In the genomic region with DNA sequence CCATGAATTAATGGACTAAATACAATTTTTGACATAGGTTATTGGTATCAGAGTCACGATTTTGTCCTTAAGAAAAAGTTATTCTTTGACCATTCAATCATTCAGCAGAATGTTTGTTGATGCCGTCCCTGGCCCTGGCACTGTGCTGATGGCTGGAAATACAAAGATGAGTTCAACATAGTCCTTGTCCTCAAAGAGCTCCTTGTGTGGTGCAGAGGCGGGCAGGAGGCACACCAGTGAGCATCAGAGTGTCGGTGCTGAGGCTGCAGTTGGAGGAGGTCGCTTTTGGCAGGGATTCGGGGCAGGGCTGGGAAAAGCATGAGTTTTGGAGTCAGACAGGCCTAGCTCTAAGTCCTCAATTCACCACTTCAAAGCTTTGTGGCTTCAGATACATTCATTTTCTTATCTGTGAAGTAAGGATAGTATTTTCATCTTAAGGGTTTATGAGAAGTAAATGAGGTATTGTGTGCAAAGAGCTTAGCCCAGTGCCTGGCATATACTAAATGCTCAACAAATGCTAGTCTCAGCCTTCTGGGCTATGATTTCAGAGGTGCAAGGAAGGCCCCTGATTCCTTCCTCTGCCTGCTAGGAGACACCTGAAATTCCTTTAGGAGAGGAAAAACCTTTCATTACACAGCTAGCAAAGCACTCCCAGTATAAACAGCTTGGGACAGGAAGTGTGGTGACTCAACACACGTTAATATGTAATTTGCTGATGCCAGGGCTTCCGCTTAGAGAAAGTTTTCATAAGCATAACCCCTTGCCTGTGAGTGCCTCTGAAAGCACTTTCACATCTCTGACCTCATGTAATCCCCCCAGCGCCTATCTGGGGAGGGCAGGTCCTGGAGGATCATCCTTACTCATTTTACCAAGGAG, we compare ENCODE assay signal across 1 cellular context.
TF ChIP-seq lines count a peak whose summit lies in the region.

No MANE protein-coding gene starts in this region.

TF ChIP-seq in HepG2, 621 proteins besides CTCF, POLR2A, EP300 and RAD21 (continued from another document and continues in another):
- TF ChIP-seq GATA4 (IDR thresholded peaks at IDR 0.05; ENCODE audit: borderline replicate concordance, low read depth) = no peak
- no peak for TF ChIP-seq ZNF883 (CRISPR knock-in tag; IDR thresholded peaks at IDR 0.05; ENCODE audit: not compliant biosample characterization)
- no peak for TF ChIP-seq PCBP2 (optimal IDR thresholded peaks at IDR 0.05; ENCODE audit: low read depth, low read length, poor library complexity, severe bottlenecking)
- no peak for TF ChIP-seq WIZ (CRISPR knock-in tag; IDR thresholded peaks at IDR 0.05)
- TF ChIP-seq, protein P1, sequence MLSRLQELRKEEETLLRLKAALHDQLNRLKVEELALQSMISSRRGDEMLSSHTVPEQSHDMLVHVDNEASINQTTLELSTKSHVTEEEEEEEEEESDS (CRISPR knock-in tag; IDR thresholded peaks at IDR 0.05; ENCODE audit: borderline replicate concordance) = no peak
- TF ChIP-seq ZNF841 (CRISPR knock-in tag; IDR thresholded peaks at IDR 0.05; ENCODE audit: borderline replicate concordance) = no peak
- peak; percentile 29; the same call in 1 of the 2 replicates for TF ChIP-seq TBX2 (CRISPR knock-in tag; IDR thresholded peaks at IDR 0.05; ENCODE audit: borderline replicate concordance)
- TF ChIP-seq, protein P2, sequence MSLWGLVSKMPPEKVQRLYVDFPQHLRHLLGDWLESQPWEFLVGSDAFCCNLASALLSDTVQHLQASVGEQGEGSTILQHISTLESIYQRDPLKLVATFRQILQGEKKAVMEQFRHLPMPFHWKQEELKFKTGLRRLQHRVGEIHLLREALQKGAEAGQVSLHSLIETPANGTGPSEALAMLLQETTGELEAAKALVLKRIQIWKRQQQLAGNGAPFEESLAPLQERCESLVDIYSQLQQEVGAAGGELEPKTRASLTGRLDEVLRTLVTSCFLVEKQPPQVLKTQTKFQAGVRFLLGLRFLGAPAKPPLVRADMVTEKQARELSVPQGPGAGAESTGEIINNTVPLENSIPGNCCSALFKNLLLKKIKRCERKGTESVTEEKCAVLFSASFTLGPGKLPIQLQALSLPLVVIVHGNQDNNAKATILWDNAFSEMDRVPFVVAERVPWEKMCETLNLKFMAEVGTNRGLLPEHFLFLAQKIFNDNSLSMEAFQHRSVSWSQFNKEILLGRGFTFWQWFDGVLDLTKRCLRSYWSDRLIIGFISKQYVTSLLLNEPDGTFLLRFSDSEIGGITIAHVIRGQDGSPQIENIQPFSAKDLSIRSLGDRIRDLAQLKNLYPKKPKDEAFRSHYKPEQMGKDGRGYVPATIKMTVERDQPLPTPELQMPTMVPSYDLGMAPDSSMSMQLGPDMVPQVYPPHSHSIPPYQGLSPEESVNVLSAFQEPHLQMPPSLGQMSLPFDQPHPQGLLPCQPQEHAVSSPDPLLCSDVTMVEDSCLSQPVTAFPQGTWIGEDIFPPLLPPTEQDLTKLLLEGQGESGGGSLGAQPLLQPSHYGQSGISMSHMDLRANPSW (CRISPR knock-in tag; IDR thresholded peaks at IDR 0.05; ENCODE audit: borderline replicate concordance) = no peak
- no peak for TF ChIP-seq ZNF83 (CRISPR knock-in tag; IDR thresholded peaks at IDR 0.05; ENCODE audit: borderline replicate concordance)
- TF ChIP-seq, protein P3, sequence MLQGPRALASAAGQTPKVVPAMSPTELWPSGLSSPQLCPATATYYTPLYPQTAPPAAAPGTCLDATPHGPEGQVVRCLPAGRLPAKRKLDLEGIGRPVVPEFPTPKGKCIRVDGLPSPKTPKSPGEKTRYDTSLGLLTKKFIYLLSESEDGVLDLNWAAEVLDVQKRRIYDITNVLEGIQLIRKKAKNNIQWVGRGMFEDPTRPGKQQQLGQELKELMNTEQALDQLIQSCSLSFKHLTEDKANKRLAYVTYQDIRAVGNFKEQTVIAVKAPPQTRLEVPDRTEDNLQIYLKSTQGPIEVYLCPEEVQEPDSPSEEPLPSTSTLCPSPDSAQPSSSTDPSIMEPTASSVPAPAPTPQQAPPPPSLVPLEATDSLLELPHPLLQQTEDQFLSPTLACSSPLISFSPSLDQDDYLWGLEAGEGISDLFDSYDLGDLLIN (CRISPR knock-in tag; IDR thresholded peaks at IDR 0.05; ENCODE audit: borderline replicate concordance) = no peak
- TF ChIP-seq, protein P4, sequence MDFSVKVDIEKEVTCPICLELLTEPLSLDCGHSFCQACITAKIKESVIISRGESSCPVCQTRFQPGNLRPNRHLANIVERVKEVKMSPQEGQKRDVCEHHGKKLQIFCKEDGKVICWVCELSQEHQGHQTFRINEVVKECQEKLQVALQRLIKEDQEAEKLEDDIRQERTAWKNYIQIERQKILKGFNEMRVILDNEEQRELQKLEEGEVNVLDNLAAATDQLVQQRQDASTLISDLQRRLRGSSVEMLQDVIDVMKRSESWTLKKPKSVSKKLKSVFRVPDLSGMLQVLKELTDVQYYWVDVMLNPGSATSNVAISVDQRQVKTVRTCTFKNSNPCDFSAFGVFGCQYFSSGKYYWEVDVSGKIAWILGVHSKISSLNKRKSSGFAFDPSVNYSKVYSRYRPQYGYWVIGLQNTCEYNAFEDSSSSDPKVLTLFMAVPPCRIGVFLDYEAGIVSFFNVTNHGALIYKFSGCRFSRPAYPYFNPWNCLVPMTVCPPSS (IDR thresholded peaks at IDR 0.05) = no peak
- TF ChIP-seq HDAC2 (CRISPR knock-in tag; IDR thresholded peaks at IDR 0.05) = no peak
- TF ChIP-seq KLF12 (CRISPR knock-in tag; IDR thresholded peaks at IDR 0.05; ENCODE audit: borderline replicate concordance) = no peak
- TF ChIP-seq POLR2AphosphoS5 (IDR thresholded peaks at IDR 0.05; ENCODE audit: low read depth, low read length) = no peak
- no peak for TF ChIP-seq ZNF207 (IDR thresholded peaks at IDR 0.05; ENCODE audit: borderline replicate concordance)
- no peak for TF ChIP-seq ZBTB8A (CRISPR knock-in tag; IDR thresholded peaks at IDR 0.05; ENCODE audit: borderline replicate concordance, low read depth)
- TF ChIP-seq HIVEP1 (CRISPR knock-in tag; IDR thresholded peaks at IDR 0.05) = no peak
- TF ChIP-seq, protein P5, sequence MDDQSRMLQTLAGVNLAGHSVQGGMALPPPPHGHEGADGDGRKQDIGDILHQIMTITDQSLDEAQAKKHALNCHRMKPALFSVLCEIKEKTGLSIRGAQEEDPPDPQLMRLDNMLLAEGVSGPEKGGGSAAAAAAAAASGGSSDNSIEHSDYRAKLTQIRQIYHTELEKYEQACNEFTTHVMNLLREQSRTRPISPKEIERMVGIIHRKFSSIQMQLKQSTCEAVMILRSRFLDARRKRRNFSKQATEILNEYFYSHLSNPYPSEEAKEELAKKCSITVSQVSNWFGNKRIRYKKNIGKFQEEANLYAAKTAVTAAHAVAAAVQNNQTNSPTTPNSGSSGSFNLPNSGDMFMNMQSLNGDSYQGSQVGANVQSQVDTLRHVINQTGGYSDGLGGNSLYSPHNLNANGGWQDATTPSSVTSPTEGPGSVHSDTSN (CRISPR knock-in tag; IDR thresholded peaks at IDR 0.05; ENCODE audit: borderline replicate concordance) = no peak
- TF ChIP-seq ZNF367 (CRISPR knock-in tag; IDR thresholded peaks at IDR 0.05; ENCODE audit: borderline replicate concordance) = no peak
- no peak for TF ChIP-seq JDP2 (CRISPR knock-in tag; IDR thresholded peaks at IDR 0.05; ENCODE audit: borderline replicate concordance)
- TF ChIP-seq CHD2 (IDR thresholded peaks at IDR 0.05; ENCODE audit: low read depth, low read length) = no peak
- TF ChIP-seq, protein P6, sequence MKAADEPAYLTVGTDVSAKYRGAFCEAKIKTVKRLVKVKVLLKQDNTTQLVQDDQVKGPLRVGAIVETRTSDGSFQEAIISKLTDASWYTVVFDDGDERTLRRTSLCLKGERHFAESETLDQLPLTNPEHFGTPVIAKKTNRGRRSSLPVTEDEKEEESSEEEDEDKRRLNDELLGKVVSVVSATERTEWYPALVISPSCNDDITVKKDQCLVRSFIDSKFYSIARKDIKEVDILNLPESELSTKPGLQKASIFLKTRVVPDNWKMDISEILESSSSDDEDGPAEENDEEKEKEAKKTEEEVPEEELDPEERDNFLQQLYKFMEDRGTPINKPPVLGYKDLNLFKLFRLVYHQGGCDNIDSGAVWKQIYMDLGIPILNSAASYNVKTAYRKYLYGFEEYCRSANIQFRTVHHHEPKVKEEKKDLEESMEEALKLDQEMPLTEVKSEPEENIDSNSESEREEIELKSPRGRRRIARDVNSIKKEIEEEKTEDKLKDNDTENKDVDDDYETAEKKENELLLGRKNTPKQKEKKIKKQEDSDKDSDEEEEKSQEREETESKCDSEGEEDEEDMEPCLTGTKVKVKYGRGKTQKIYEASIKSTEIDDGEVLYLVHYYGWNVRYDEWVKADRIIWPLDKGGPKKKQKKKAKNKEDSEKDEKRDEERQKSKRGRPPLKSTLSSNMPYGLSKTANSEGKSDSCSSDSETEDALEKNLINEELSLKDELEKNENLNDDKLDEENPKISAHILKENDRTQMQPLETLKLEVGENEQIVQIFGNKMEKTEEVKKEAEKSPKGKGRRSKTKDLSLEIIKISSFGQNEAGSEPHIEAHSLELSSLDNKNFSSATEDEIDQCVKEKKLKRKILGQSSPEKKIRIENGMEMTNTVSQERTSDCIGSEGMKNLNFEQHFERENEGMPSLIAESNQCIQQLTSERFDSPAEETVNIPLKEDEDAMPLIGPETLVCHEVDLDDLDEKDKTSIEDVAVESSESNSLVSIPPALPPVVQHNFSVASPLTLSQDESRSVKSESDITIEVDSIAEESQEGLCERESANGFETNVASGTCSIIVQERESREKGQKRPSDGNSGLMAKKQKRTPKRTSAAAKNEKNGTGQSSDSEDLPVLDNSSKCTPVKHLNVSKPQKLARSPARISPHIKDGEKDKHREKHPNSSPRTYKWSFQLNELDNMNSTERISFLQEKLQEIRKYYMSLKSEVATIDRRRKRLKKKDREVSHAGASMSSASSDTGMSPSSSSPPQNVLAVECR (CRISPR knock-in tag; IDR thresholded peaks at IDR 0.05; ENCODE audit: borderline replicate concordance) = no peak
- TF ChIP-seq, protein P7, sequence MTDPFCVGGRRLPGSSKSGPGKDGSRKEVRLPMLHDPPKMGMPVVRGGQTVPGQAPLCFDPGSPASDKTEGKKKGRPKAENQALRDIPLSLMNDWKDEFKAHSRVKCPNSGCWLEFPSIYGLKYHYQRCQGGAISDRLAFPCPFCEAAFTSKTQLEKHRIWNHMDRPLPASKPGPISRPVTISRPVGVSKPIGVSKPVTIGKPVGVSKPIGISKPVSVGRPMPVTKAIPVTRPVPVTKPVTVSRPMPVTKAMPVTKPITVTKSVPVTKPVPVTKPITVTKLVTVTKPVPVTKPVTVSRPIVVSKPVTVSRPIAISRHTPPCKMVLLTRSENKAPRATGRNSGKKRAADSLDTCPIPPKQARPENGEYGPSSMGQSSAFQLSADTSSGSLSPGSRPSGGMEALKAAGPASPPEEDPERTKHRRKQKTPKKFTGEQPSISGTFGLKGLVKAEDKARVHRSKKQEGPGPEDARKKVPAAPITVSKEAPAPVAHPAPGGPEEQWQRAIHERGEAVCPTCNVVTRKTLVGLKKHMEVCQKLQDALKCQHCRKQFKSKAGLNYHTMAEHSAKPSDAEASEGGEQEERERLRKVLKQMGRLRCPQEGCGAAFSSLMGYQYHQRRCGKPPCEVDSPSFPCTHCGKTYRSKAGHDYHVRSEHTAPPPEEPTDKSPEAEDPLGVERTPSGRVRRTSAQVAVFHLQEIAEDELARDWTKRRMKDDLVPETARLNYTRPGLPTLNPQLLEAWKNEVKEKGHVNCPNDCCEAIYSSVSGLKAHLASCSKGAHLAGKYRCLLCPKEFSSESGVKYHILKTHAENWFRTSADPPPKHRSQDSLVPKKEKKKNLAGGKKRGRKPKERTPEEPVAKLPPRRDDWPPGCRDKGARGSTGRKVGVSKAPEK (CRISPR knock-in tag; IDR thresholded peaks at IDR 0.05; ENCODE audit: borderline replicate concordance) = no peak
- TF ChIP-seq, protein P8, sequence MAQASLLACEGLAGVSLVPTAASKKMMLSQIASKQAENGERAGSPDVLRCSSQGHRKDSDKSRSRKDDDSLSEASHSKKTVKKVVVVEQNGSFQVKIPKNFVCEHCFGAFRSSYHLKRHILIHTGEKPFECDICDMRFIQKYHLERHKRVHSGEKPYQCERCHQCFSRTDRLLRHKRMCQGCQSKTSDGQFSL (CRISPR knock-in tag; IDR thresholded peaks at IDR 0.05) = no peak
- TF ChIP-seq FOXK2 (IDR thresholded peaks at IDR 0.05) = no peak
- TF ChIP-seq CREM (IDR thresholded peaks at IDR 0.05) = peak; percentile 22; the same call in 1 of the 2 replicates
- no peak for TF ChIP-seq CREM (CRISPR knock-in tag; IDR thresholded peaks at IDR 0.05)
- TF ChIP-seq, protein P9, sequence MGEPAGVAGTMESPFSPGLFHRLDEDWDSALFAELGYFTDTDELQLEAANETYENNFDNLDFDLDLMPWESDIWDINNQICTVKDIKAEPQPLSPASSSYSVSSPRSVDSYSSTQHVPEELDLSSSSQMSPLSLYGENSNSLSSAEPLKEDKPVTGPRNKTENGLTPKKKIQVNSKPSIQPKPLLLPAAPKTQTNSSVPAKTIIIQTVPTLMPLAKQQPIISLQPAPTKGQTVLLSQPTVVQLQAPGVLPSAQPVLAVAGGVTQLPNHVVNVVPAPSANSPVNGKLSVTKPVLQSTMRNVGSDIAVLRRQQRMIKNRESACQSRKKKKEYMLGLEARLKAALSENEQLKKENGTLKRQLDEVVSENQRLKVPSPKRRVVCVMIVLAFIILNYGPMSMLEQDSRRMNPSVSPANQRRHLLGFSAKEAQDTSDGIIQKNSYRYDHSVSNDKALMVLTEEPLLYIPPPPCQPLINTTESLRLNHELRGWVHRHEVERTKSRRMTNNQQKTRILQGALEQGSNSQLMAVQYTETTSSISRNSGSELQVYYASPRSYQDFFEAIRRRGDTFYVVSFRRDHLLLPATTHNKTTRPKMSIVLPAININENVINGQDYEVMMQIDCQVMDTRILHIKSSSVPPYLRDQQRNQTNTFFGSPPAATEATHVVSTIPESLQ (CRISPR knock-in tag; conservative IDR thresholded peaks at IDR 0.05) = no peak
- TF ChIP-seq POLR2G (IDR thresholded peaks at IDR 0.05; ENCODE audit: low read depth, low read length) = no peak
- TF ChIP-seq ZNF296 (CRISPR knock-in tag; conservative IDR thresholded peaks at IDR 0.05) = no peak
- no peak for TF ChIP-seq NR2F2 (IDR thresholded peaks at IDR 0.05; ENCODE audit: borderline replicate concordance, low read depth)
- no peak for TF ChIP-seq KAT2B (IDR thresholded peaks at IDR 0.05; ENCODE audit: borderline replicate concordance, low read depth, low read length)
- no peak for TF ChIP-seq NFATC3 (CRISPR knock-in tag; IDR thresholded peaks at IDR 0.05)
- peak; percentile 95 for TF ChIP-seq ETV5 (CRISPR knock-in tag; IDR thresholded peaks at IDR 0.05; ENCODE audit: borderline replicate concordance)
- TF ChIP-seq ARHGAP35 (CRISPR knock-in tag; IDR thresholded peaks at IDR 0.05; ENCODE audit: borderline replicate concordance) = no peak
- no peak for TF ChIP-seq SRSF9 (IDR thresholded peaks at IDR 0.05; ENCODE audit: borderline replicate concordance, insufficient read depth, low read depth, low read length, poor library complexity, severe bottlenecking)
- TF ChIP-seq TBX3 (IDR thresholded peaks at IDR 0.05; ENCODE audit: borderline replicate concordance) = no peak
- no peak for TF ChIP-seq ZNF343 (CRISPR knock-in tag; IDR thresholded peaks at IDR 0.05)
- TF ChIP-seq GFI1 (CRISPR knock-in tag; IDR thresholded peaks at IDR 0.05; ENCODE audit: borderline replicate concordance) = no peak
- 0 out of 2 replicates have a peak, but pooled peaks have one; percentile 15 for TF ChIP-seq SOX5 (CRISPR knock-in tag; IDR thresholded peaks at IDR 0.05; ENCODE audit: borderline replicate concordance)
- no peak for TF ChIP-seq NAIF1 (CRISPR knock-in tag; IDR thresholded peaks at IDR 0.05; ENCODE audit: borderline replicate concordance)
- TF ChIP-seq, protein P10, sequence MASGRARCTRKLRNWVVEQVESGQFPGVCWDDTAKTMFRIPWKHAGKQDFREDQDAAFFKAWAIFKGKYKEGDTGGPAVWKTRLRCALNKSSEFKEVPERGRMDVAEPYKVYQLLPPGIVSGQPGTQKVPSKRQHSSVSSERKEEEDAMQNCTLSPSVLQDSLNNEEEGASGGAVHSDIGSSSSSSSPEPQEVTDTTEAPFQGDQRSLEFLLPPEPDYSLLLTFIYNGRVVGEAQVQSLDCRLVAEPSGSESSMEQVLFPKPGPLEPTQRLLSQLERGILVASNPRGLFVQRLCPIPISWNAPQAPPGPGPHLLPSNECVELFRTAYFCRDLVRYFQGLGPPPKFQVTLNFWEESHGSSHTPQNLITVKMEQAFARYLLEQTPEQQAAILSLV (CRISPR knock-in tag; IDR thresholded peaks at IDR 0.05; ENCODE audit: borderline replicate concordance) = no peak
